1 cellular context compared by ENCODE assay signal in genomic region chr7:122520961-122521555, GRCh38.
A peak's percentile ranks its signal among the peaks of the same experiment; 100 is the strongest.
TF ChIP-seq lines count a peak whose summit lies in the region.

No MANE protein-coding gene starts in this region.

TF ChIP-seq in H1, 55 proteins besides CTCF, POLR2A, EP300 and RAD21:
- TF ChIP-seq HDAC2 (IDR thresholded peaks at IDR 0.05; ENCODE audit: borderline replicate concordance in 1 of 2, low read depth in 2 of 2, low read length in 2 of 2) (no peak), CHD7 (IDR thresholded peaks at IDR 0.05; ENCODE audit: insufficient replicate concordance, low read length) (peak; percentile 57), RNF2 (IDR thresholded peaks at IDR 0.05; ENCODE audit: borderline replicate concordance, low read depth, low read length, missing control alignments, poor library complexity, severe bottlenecking) (no peak), SP1 (IDR thresholded peaks at IDR 0.05; ENCODE audit: low read depth, low read length) (no peak)
